9 cellular contexts compared by ENCODE assay signal in genomic region chr18:71398530-71398929, GRCh38.
DNase-seq lines count a peak whose midpoint lies in the region; ATAC-seq and TF ChIP-seq lines count a peak whose summit lies in the region.
"Had no signal": no experiment of that assay in that cellular context is flagged by ENCODE, and none has a peak within 500 bp of the region (broad histone marks: within the 10 kb centered on the region; RNA-seq: fewer than 3 reads in every experiment).

No MANE protein-coding gene starts in this region.

- peak; percentile 92 for ATAC-seq in SK-N-SH treated with all-trans-retinoic acid at 6 μM for 48 hours

- DNase-seq in COLO829 (ENCODE audit: low spot score) (peak; percentile 12), NAMALWA (ENCODE audit: low spot score) (peak; percentile 22), iPS-NIHi11 (ENCODE audit: low spot score) (peak; percentile 17), NCI-H446 treated with DMSO at 0.1 percent for 48 hours (lab: John Stamatoyannopoulos, UW) (no peak), D341Med (ENCODE audit: low spot score) (no peak), AG08396 (ENCODE audit: low spot score) (no peak), UCSD-AML1 (lab: John Stamatoyannopoulos, UW; ENCODE audit: unreplicated experiment) (no peak)
- DNase-seq: EL had no signal

TF ChIP-seq in SK-N-SH treated with all-trans-retinoic acid at 6 μM for 48 hours, 23 proteins besides CTCF, POLR2A, EP300 and RAD21:
- TF ChIP-seq ZFP3 (CRISPR knock-in tag; IDR thresholded peaks at IDR 0.05) (no peak), ZNF8 (CRISPR knock-in tag; IDR thresholded peaks at IDR 0.05) (no peak), TCF4 (CRISPR knock-in tag; IDR thresholded peaks at IDR 0.05; ENCODE audit: borderline replicate concordance) (no peak), ZNF565 (CRISPR knock-in tag; conservative IDR thresholded peaks at IDR 0.05; ENCODE audit: low read depth) (no peak), ZC3H10 (CRISPR knock-in tag; IDR thresholded peaks at IDR 0.05) (no peak), OSR1 (CRISPR knock-in tag; IDR thresholded peaks at IDR 0.05) (no peak), ZNF70 (CRISPR knock-in tag; IDR thresholded peaks at IDR 0.05) (no peak), CREB5 (CRISPR knock-in tag; IDR thresholded peaks at IDR 0.05; ENCODE audit: low read depth) (no peak), BACH2 (CRISPR knock-in tag; IDR thresholded peaks at IDR 0.05; ENCODE audit: borderline replicate concordance) (no peak), PATZ1 (CRISPR knock-in tag; IDR thresholded peaks at IDR 0.05; ENCODE audit: borderline replicate concordance) (no peak), RARB (CRISPR knock-in tag; IDR thresholded peaks at IDR 0.05) (no peak), ARNTL (CRISPR knock-in tag; IDR thresholded peaks at IDR 0.05; ENCODE audit: borderline replicate concordance, low read depth) (no peak), TOX (CRISPR knock-in tag; IDR thresholded peaks at IDR 0.05; ENCODE audit: borderline replicate concordance) (no peak), SNAI2 (CRISPR knock-in tag; IDR thresholded peaks at IDR 0.05) (no peak), ZFP30 (CRISPR knock-in tag; IDR thresholded peaks at IDR 0.05) (no peak), CSRNP3 (CRISPR knock-in tag; IDR thresholded peaks at IDR 0.05) (no peak), ISL1 (CRISPR knock-in tag; IDR thresholded peaks at IDR 0.05) (no peak), PPARA (CRISPR knock-in tag; IDR thresholded peaks at IDR 0.05; ENCODE audit: borderline replicate concordance) (no peak)
TF ChIP-seq in SK-N-SH treated with all-trans-retinoic acid at 6 μM for 48 hours: peak in this region for 0.

Comparison
In these comparisons a context has a peak if more than half of its experiments do, and no peak if none do; other contexts are left out.
1. DNase-seq: peak in COLO829 (single experiment), NAMALWA (single experiment) and iPS-NIHi11 (single experiment); none in NCI-H446 treated with DMSO at 0.1 percent for 48 hours (single experiment), D341Med (single experiment), AG08396 (single experiment) and UCSD-AML1 (single experiment).